In genomic region chr11:87803748-87804147, GRCh38 we compare ENCODE assay signal across 14 cellular contexts.
"Had no signal": no experiment of that assay in that cellular context is flagged by ENCODE, and none has a peak within 500 bp of the region (broad histone marks: within the 10 kb centered on the region; RNA-seq: fewer than 3 reads in every experiment).

No MANE protein-coding gene starts in this region.

- DNase-seq: activated CD4-positive, alpha-beta T cell treated with anti-CD3 and anti-CD28 coated beads for 1 hour; activated CD4-positive, alpha-beta T cell treated with anti-CD3 and anti-CD28 coated beads, Interleukin-2, amount 50 U/mL, for 1 hour; activated T-cell treated with anti-CD3 and anti-CD28 coated beads, Interleukin-2, amount 50 U/mL, for 24 hours; adrenal gland; glutamatergic neuron; immature natural killer cell; naive B cell; nucleus accumbens; right cardiac atrium; stimulated activated CD4-positive, alpha-beta T cell treated with anti-CD3 and anti-CD28 coated beads, Interleukin-1b, Interleukin-23, amount 100 ng/mL, for 48 hours; substantia nigra; tibial artery had no signal

- ATAC-seq: activated T-helper 17 cell treated with anti-CD3 and anti-CD28 coated beads, Interleukin-2, amount 50 U/mL, for 72 hours; left lobe of liver; right cardiac atrium had no signal
